ENCODE assay signal across 1 cellular context in genomic region chr10:117000580-117000979, GRCh38.
TF ChIP-seq lines count a peak whose summit lies in the region.

No MANE protein-coding gene starts in this region.

TF ChIP-seq in WTC11, 78 proteins besides CTCF, POLR2A, EP300 and RAD21 (continued from another document):
- TF ChIP-seq, protein P1, sequence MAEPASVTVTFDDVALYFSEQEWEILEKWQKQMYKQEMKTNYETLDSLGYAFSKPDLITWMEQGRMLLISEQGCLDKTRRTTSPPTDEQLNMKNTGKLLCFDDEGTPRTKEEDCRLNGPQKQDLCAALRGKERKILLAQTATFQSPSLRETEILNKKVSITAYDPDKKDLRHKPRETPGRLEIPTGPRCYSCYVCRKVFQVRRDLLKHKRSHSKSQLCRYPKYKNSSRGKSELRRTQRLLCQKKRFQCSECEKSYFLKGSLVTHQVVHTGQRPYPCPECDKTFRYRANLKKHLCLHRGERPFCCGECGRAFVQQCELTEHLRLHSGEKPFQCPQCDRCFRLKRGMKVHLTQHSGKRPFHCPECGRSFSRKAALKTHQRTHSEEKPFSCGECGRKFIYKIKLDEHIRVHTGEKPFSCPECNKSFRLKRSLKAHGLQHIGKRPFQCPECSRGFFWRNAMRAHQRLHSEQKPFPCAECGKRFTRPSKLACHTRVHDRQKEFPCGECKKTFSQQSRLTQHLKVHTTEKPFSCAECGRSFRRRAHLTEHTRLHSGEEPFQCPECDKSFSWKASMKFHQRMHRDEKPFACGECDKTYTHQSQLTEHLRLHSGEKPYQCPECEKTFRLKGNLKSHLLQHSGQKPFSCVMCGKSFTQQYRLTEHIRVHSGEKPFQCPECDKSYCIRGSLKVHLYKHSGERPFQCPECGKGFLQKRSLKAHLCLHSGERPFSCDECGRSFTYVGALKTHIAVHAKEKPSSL (CRISPR knock-in tag; conservative IDR thresholded peaks at IDR 0.05): no peak
- TF ChIP-seq ELF4 (CRISPR knock-in tag; IDR thresholded peaks at IDR 0.05; ENCODE audit: low read depth) (no peak), JAZF1 (CRISPR knock-in tag; IDR thresholded peaks at IDR 0.05) (no peak), CBFB (CRISPR knock-in tag; IDR thresholded peaks at IDR 0.05; ENCODE audit: low read depth) (no peak), GTF2I (CRISPR knock-in tag; conservative IDR thresholded peaks at IDR 0.05) (no peak), NR3C1 (CRISPR knock-in tag; conservative IDR thresholded peaks at IDR 0.05; ENCODE audit: low read depth) (no peak), AFF4 (CRISPR knock-in tag; IDR thresholded peaks at IDR 0.05; ENCODE audit: borderline replicate concordance) (no peak), SP1 (CRISPR knock-in tag; conservative IDR thresholded peaks at IDR 0.05) (no peak), ETV6 (CRISPR knock-in tag; IDR thresholded peaks at IDR 0.05) (no peak), ZNF219 (CRISPR knock-in tag; IDR thresholded peaks at IDR 0.05; ENCODE audit: borderline replicate concordance) (no peak), NFE2L1 (CRISPR knock-in tag; IDR thresholded peaks at IDR 0.05) (no peak), ZNF423 (CRISPR knock-in tag; IDR thresholded peaks at IDR 0.05) (no peak)
